Comparison of ENCODE assay signal across 19 cellular contexts in genomic region chr15:47792231-47792630, GRCh38.
DNase-seq lines count a peak whose midpoint lies in the region; ATAC-seq and TF ChIP-seq lines count a peak whose summit lies in the region.
"Had no signal": no experiment of that assay in that cellular context is flagged by ENCODE, and none has a peak within 500 bp of the region (broad histone marks: within the 10 kb centered on the region; RNA-seq: fewer than 3 reads in every experiment).

No MANE protein-coding gene starts in this region.

- TF ChIP-seq CTCF in GM13976 (IDR thresholded peaks at IDR 0.05; ENCODE audit: borderline replicate concordance, control extremely low read depth, extremely low read depth, insufficient read depth, missing control alignments) = no peak

- no peaks in the 10 kb centered on the region for H3K27me3 Mint-ChIP-seq in activated T-cell treated with anti-CD3 and anti-CD28 coated beads, Interleukin-2, amount 50 U/mL, for 72 hours (ENCODE audit: low read depth)
- H3K27me3 Mint-ChIP-seq in T-helper 17 cell = peaks cover 10% of the 10 kb centered on the region

- no peak overlapping the region for H3K4me3 Mint-ChIP-seq in activated T-cell treated with anti-CD3 and anti-CD28 coated beads, Interleukin-2, amount 50 U/mL, for 72 hours
- H3K4me3 Mint-ChIP-seq in T-helper 17 cell = no peak overlapping the region
- H3K4me3 Mint-ChIP-seq: B cell; CD8-positive, alpha-beta T cell; H9 had no signal

- in situ Hi-C loops in GM13976 (cut with MboI; ENCODE audit: low sequenced_read_pairs, unreplicated experiment) = no loop called here

- no peaks in the 10 kb centered on the region for H3K4me1 Mint-ChIP-seq in activated T-cell treated with anti-CD3 and anti-CD28 coated beads, Interleukin-2, amount 50 U/mL, for 72 hours (ENCODE audit: low read depth)
- no peaks in the 10 kb centered on the region for H3K4me1 Mint-ChIP-seq in T-helper 17 cell
- H3K4me1 Mint-ChIP-seq: B cell had no signal

- no peak overlapping the region for H3K27ac Mint-ChIP-seq in activated T-cell treated with anti-CD3 and anti-CD28 coated beads, Interleukin-2, amount 50 U/mL, for 72 hours
- no peak overlapping the region for H3K27ac Mint-ChIP-seq in T-helper 17 cell
- H3K27ac Mint-ChIP-seq: B cell; CD8-positive, alpha-beta T cell; H9 had no signal

- H3K9me3 ChIP-seq in T-helper 17 cell (ENCODE audit: control insufficient read depth, low read length, poor library complexity, severe bottlenecking) = no peaks in the 10 kb centered on the region
- H3K9me3 ChIP-seq: BLaER1 treated with 17β-estradiol and CSF1 and Interleukin-3, amounts not matched to agents 10 nM and 100 nM had no signal

- no peaks in the 10 kb centered on the region for H3K36me3 Mint-ChIP-seq in activated T-cell treated with anti-CD3 and anti-CD28 coated beads, Interleukin-2, amount 50 U/mL, for 72 hours (ENCODE audit: insufficient read depth in 2 of 2)
- H3K36me3 Mint-ChIP-seq in T-helper 17 cell (ENCODE audit: low read depth) = no peaks in the 10 kb centered on the region
- H3K36me3 Mint-ChIP-seq: CD8-positive, alpha-beta T cell had no signal

- ATAC-seq in GM18520 (IDR thresholded peaks at IDR 0.05; ENCODE audit: unreplicated experiment) (no peak), T-helper 17 cell (no peak)
- ATAC-seq in activated T-cell treated with anti-CD3 and anti-CD28 coated beads, Interleukin-2, amount 50 U/mL, for 72 hours (replicated peaks in 1 of 2) = no peak
- ATAC-seq: CD8-positive, alpha-beta T cell; GM12878 had no signal

- peaks cover 0 to 2% of the 10 kb centered on the region in 2 donors for H3K9me3 Mint-ChIP-seq in activated T-cell treated with anti-CD3 and anti-CD28 coated beads, Interleukin-2, amount 50 U/mL, for 72 hours
- H3K9me3 Mint-ChIP-seq: CD8-positive, alpha-beta T cell; H9 had no signal

- DNase-seq in Ammon's horn (ENCODE audit: low spot score) (peak; percentile 62), NCI-H69 (lab: John Stamatoyannopoulos, UW) (peak; percentile 20), globus pallidus (ENCODE audit: low spot score) (peak; percentile 84), pons (ENCODE audit: low spot score) (peak; percentile 86), GM13976 (ENCODE audit: low spot score) (no peak), T-helper 17 cell (no peak)
- no peak for DNase-seq in activated T-cell treated with anti-CD3 and anti-CD28 coated beads, Interleukin-2, amount 50 U/mL, for 72 hours
- DNase-seq: 8988T; Calu3; CD8-positive, alpha-beta T cell; DMS 273 treated with DMSO at 0.1 percent for 48 hours; DMS53; DND-41; EL; H9 had no signal

Comparison
In these comparisons a context has a peak if more than half of its experiments do, and no peak if none do; other contexts are left out.
1. DNase-seq: peak in Ammon's horn (single experiment), NCI-H69 (single experiment), globus pallidus (single experiment) and pons (single experiment); none in GM13976 (single experiment), activated T-cell treated with anti-CD3 and anti-CD28 coated beads, Interleukin-2, amount 50 U/mL, for 72 hours (0 of 2) and T-helper 17 cell (0 of 3).